In genomic region chr17:78609198-78609597, GRCh38 we compare ENCODE assay signal across 24 cellular contexts. TPM values are rescaled to one million over a fixed set of nuclear protein-coding genes. Genes with fewer than 3 reads are reported as not detected.
DNase-seq lines count a peak whose midpoint lies in the region; ATAC-seq and TF ChIP-seq lines count a peak whose summit lies in the region.
"Had no signal": no experiment of that assay in that cellular context is flagged by ENCODE, and none has a peak within 500 bp of the region (broad histone marks: within the 10 kb centered on the region; RNA-seq: fewer than 3 reads in every experiment).

No MANE protein-coding gene starts in this region.

- intact Hi-C loops in left ventricle myocardium superior (cut with micrococcal nuclease) (no loop called here), posterior cingulate gyrus (cut with DNase I) (no loop called here), transverse colon (cut with DNase I; ENCODE audit: low total_unique reads) (no loop called here)

- TF ChIP-seq POLR2A in transverse colon (IDR thresholded peaks at IDR 0.05): no peak

- no peaks in the 10 kb centered on the region for H3K27me3 ChIP-seq in transverse colon

- in situ Hi-C loops in transverse colon (cut with MboI; ENCODE audit: low pct_ligation_motif_present in 1 of 4, low pct_unique_long_range_greater_than_20kb in 1 of 4, low sequenced_read_pairs in 3 of 4): no loop called here

- ATAC-seq in left ventricle myocardium superior (peak; percentile 46), HG03342 (IDR thresholded peaks at IDR 0.05; ENCODE audit: unreplicated experiment) (no peak), GM19328 (IDR thresholded peaks at IDR 0.05; ENCODE audit: unreplicated experiment) (no peak)
- ATAC-seq: lower lobe of right lung had no signal

- no peak overlapping the region for H3K4me3 ChIP-seq in transverse colon
- H3K4me3 ChIP-seq: lower lobe of right lung, PC-9 had no signal

- H3K36me3 ChIP-seq in transverse colon: no peaks in the 10 kb centered on the region
- H3K36me3 ChIP-seq: lower lobe of right lung had no signal

- WGBS in transverse colon (ENCODE audit: low coverage in 1 of 2), 2 donors: 51 to 89% methylated on average over 3 to 7 of the region's 7 CpGs

- H3K9me3 ChIP-seq in transverse colon: no peaks in the 10 kb centered on the region
- H3K9me3 ChIP-seq: lower lobe of right lung had no signal

- peaks cover 0 to 15% (median 2%) of the 10 kb centered on the region in 4 donors for H3K4me1 ChIP-seq in transverse colon
- H3K4me1 ChIP-seq: lower lobe of right lung had no signal

- DNase-seq in NCI-H446 (lab: John Stamatoyannopoulos, UW) (peak; percentile 63 to 69), NCI-H446 treated with DMSO at 0.1 percent for 48 hours (lab: John Stamatoyannopoulos, UW) (no peak), left ventricle myocardium superior (no peak), posterior cingulate gyrus (peak in 8 of 10 donors; percentile 14 to 90 (median 43)), transverse colon (no peak), NCI-H345 (lab: John Stamatoyannopoulos, UW) (no peak)
- DNase-seq: activated naive CD4-positive, alpha-beta T cell treated with anti-CD3 and anti-CD28 coated beads, Interleukin-2, amount 10 ng/mL, durations not matched to agents 7 days and 5 days; amniotic stem cell; CD4-positive, alpha-beta memory T cell; effector CD8-positive, alpha-beta T cell; Karpas-422; lower lobe of right lung; NCI-H146; NCI-H524 treated with DMSO at 0.1 percent for 48 hours; NK-92 treated with Interleukin-12 subunit alpha and Interleukin-12 subunit beta, amount 100 ng/mL, for 24 hours; PC-9; SHP77 treated with DMSO at 0.1 percent for 48 hours; small intestine; stimulated activated CD4-positive, alpha-beta T cell treated with anti-CD3 and anti-CD28 coated beads, Interleukin-2, amount 100 ng/mL, for 24 hours had no signal

- peak overlapping the region in 3 of 4 donors; percentile 53 to 75 (median 60) for H3K27ac ChIP-seq in transverse colon
- H3K27ac ChIP-seq: 22Rv1, epithelial cell of prostate, lower lobe of right lung, PC-9 had no signal

- no peak for TF ChIP-seq CTCF in transverse colon (IDR thresholded peaks at IDR 0.05)

- TF ChIP-seq EP300 in transverse colon (IDR thresholded peaks at IDR 0.05; ENCODE audit: low read depth): no peak

RNA-seq across cellular contexts. Expression of gene DNAH17, which starts 32.0 kb away (rescaled TPM):
- total RNA-seq in left ventricle myocardium superior: not detected
- total RNA-seq in transverse colon: under 1 TPM in 1 of 4 donors, not detected in 3; under 0.01 TPM
- total RNA-seq: ureter had no signal

Comparison
In these comparisons a context has a peak if more than half of its experiments do, and no peak if none do; other contexts are left out.
1. DNase-seq: peak in NCI-H446 (2 of 2) and posterior cingulate gyrus (8 of 10); none in NCI-H446 treated with DMSO at 0.1 percent for 48 hours (single experiment), left ventricle myocardium superior (single experiment), transverse colon (single experiment) and NCI-H345 (single experiment).